In the genomic region with DNA sequence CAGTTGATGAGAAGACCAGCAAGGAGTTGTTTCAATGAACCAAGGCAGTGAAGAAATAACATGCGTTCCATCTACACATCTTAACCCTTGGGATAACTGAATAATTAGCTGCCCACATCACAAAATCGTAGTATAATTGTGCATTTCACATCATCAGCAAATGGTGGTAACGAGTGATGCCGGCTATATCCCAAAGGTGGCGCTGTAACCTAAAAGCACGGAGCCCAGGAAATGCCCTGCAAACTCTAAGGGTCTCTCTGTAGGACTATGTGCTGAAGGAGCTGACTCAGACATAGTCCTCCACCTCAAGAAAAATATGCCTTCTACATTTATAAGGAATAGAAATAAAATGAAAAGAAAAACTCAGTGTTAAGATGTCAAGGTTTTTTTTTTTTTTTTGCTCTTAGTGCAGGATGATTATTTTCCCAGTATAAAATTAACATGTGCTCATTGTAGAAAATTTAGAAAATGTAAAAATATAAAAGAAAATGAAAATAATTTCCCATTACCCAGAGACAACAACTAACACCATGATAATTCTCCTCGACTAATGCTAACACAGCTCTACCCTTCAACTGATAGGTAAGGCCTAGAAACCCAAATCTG, we compare ENCODE assay signal across 8 cellular contexts. TPM values are rescaled to one million over a fixed set of nuclear protein-coding genes. Genes with fewer than 3 reads are reported as not detected.
DNase-seq lines count a peak whose midpoint lies in the region; ATAC-seq and TF ChIP-seq lines count a peak whose summit lies in the region.
"Had no signal": no experiment of that assay in that cellular context is flagged by ENCODE, and none has a peak within 500 bp of the region (broad histone marks: within the 10 kb centered on the region; RNA-seq: fewer than 3 reads in every experiment).

No MANE protein-coding gene starts in this region.

- H3K4me3 ChIP-seq in LNCaP clone FGC (ENCODE audit: low read depth, low read length): no peak overlapping the region
- no peak overlapping the region for H3K4me3 ChIP-seq in body of pancreas

- H3K27ac Mint-ChIP-seq in nephron progenitor cell: no peak overlapping the region
- H3K27ac Mint-ChIP-seq in activated naive CD4-positive, alpha-beta T cell treated with anti-CD3 and anti-CD28 coated beads, Interleukin-2, amount 10 ng/mL, durations not matched to agents 7 days and 5 days: no peak overlapping the region

- DNase-seq in LNCaP clone FGC (ENCODE audit: low read depth) (no peak), body of pancreas (peak in 3 of 4 donors; percentile 12 to 39 (median 27)), nephron progenitor cell (peak; percentile 57)
- DNase-seq in activated naive CD4-positive, alpha-beta T cell treated with anti-CD3 and anti-CD28 coated beads, Interleukin-2, amount 10 ng/mL, durations not matched to agents 7 days and 5 days: no peak

- H3K4me3 Mint-ChIP-seq in nephron progenitor cell: no peak overlapping the region
- H3K4me3 Mint-ChIP-seq in activated naive CD4-positive, alpha-beta T cell treated with anti-CD3 and anti-CD28 coated beads, Interleukin-2, amount 10 ng/mL, durations not matched to agents 7 days and 5 days: no peak overlapping the region

- H3K4me1 ChIP-seq in body of pancreas: no peaks in the 10 kb centered on the region

- H3K4me1 Mint-ChIP-seq in nephron progenitor cell: peaks cover 8% of the 10 kb centered on the region
- H3K4me1 Mint-ChIP-seq in activated naive CD4-positive, alpha-beta T cell treated with anti-CD3 and anti-CD28 coated beads, Interleukin-2, amount 10 ng/mL, durations not matched to agents 7 days and 5 days: no peaks in the 10 kb centered on the region

- WGBS in body of pancreas, 2 donors: 31% methylated on average over 7 of the region's 7 CpGs

- no peaks in the 10 kb centered on the region for H3K36me3 ChIP-seq in body of pancreas (replicated peaks in 1 of 2; ENCODE audit: insufficient read depth in 1 of 2, low read depth in 2 of 2)

- H3K27ac ChIP-seq in body of pancreas: no peak overlapping the region

- H3K27me3 Mint-ChIP-seq in nephron progenitor cell (ENCODE audit: low read depth, poor library complexity): peaks cover 7% of the 10 kb centered on the region
- H3K27me3 Mint-ChIP-seq in activated naive CD4-positive, alpha-beta T cell treated with anti-CD3 and anti-CD28 coated beads, Interleukin-2, amount 10 ng/mL, durations not matched to agents 7 days and 5 days: no peaks in the 10 kb centered on the region

- H3K36me3 Mint-ChIP-seq in nephron progenitor cell (ENCODE audit: low read depth): no peaks in the 10 kb centered on the region
- no peaks in the 10 kb centered on the region for H3K36me3 Mint-ChIP-seq in activated naive CD4-positive, alpha-beta T cell treated with anti-CD3 and anti-CD28 coated beads, Interleukin-2, amount 10 ng/mL, durations not matched to agents 7 days and 5 days

- intact Hi-C loops in body of pancreas (cut with DNase I): no loop called here

- no peak for TF ChIP-seq POLR2A in body of pancreas (IDR thresholded peaks at IDR 0.05)

- ATAC-seq in GM21526 (IDR thresholded peaks at IDR 0.05; ENCODE audit: low FRiP score, unreplicated experiment) (peak; percentile 81), body of pancreas (no peak), GM18861 (IDR thresholded peaks at IDR 0.05; ENCODE audit: unreplicated experiment) (no peak)

- H3K9me3 Mint-ChIP-seq in nephron progenitor cell: no peaks in the 10 kb centered on the region
- H3K9me3 Mint-ChIP-seq in activated naive CD4-positive, alpha-beta T cell treated with anti-CD3 and anti-CD28 coated beads, Interleukin-2, amount 10 ng/mL, durations not matched to agents 7 days and 5 days: no peaks in the 10 kb centered on the region

- CTCF ChIA-PET in activated naive CD4-positive, alpha-beta T cell treated with anti-CD3 and anti-CD28 coated beads, Interleukin-2, amount 10 ng/mL, durations not matched to agents 7 days and 5 days (lab: Charles Lee): interaction anchor here (0.7 to 1.3 kb wide), 6 partner anchors 14 to 1182 kb away, joined by 3 to 5 read pairs (median 4); no protein-coding TSS in a partner anchor

- TF ChIP-seq CTCF in GM12874 (IDR thresholded peaks at IDR 0.05; ENCODE audit: insufficient read depth, low read depth, low read length) (peak; percentile 83), LNCaP clone FGC (IDR thresholded peaks at IDR 0.05; ENCODE audit: control insufficient read depth, extremely low read depth, insufficient read depth) (peak; percentile 59), body of pancreas (IDR thresholded peaks at IDR 0.05) (peak in 6 of 7 experiments; percentile 31 to 63 (median 50)), nephron progenitor cell (IDR thresholded peaks at IDR 0.05) (peak; percentile 94)

- H3K9me3 ChIP-seq in body of pancreas: no peaks in the 10 kb centered on the region

- no peaks in the 10 kb centered on the region for H3K27me3 ChIP-seq in body of pancreas

RNA-seq across cellular contexts. Expression of a gene that starts 23.1 kb away (rescaled TPM):
- total RNA-seq in body of pancreas: not detected
- total RNA-seq: skeletal muscle tissue had no signal

RNA-seq across cellular contexts. Expression of a gene that starts 47.9 kb away (rescaled TPM):
- not detected for total RNA-seq in body of pancreas
- total RNA-seq: skeletal muscle tissue had no signal

Comparison
In these comparisons a context has a peak if more than half of its experiments do, and no peak if none do; other contexts are left out.
1. DNase-seq: peak in body of pancreas (3 of 4) and nephron progenitor cell (single experiment); none in LNCaP clone FGC (single experiment) and activated naive CD4-positive, alpha-beta T cell treated with anti-CD3 and anti-CD28 coated beads, Interleukin-2, amount 10 ng/mL, durations not matched to agents 7 days and 5 days (single experiment).
2. Peak in every context shown above with its lines, with median percentiles within 50 percentile points of each other: CTCF ChIP-seq.